1 cellular context compared by ENCODE assay signal in the genomic region with DNA sequence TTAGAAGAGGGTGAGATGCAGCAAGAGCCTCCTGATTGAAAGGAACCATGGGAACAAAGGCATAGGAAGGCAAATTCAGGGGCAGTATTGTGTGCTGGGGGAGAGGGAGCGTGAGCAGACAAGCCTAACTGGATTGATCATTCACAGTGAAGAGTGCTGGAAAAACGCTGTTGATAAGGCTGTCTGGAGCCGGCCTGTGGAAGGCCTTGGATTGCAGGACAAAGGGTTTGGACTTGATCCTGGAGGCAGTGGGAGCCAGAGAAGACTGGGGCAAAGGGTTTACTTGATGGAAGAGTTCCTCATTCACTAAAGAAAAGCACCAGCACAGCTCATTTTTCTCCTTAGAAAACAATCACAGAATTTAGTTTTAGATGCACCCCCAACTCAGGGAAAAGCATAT.
TF ChIP-seq lines count a peak whose summit lies in the region.

No MANE protein-coding gene starts in this region.

TF ChIP-seq in WTC11, 78 proteins besides CTCF, POLR2A, EP300 and RAD21 (continued from another document):
- TF ChIP-seq, protein P1, sequence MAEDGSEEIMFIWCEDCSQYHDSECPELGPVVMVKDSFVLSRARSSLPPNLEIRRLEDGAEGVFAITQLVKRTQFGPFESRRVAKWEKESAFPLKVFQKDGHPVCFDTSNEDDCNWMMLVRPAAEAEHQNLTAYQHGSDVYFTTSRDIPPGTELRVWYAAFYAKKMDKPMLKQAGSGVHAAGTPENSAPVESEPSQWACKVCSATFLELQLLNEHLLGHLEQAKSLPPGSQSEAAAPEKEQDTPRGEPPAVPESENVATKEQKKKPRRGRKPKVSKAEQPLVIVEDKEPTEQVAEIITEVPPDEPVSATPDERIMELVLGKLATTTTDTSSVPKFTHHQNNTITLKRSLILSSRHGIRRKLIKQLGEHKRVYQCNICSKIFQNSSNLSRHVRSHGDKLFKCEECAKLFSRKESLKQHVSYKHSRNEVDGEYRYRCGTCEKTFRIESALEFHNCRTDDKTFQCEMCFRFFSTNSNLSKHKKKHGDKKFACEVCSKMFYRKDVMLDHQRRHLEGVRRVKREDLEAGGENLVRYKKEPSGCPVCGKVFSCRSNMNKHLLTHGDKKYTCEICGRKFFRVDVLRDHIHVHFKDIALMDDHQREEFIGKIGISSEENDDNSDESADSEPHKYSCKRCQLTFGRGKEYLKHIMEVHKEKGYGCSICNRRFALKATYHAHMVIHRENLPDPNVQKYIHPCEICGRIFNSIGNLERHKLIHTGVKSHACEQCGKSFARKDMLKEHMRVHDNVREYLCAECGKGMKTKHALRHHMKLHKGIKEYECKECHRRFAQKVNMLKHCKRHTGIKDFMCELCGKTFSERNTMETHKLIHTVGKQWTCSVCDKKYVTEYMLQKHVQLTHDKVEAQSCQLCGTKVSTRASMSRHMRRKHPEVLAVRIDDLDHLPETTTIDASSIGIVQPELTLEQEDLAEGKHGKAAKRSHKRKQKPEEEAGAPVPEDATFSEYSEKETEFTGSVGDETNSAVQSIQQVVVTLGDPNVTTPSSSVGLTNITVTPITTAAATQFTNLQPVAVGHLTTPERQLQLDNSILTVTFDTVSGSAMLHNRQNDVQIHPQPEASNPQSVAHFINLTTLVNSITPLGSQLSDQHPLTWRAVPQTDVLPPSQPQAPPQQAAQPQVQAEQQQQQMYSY (CRISPR knock-in tag; IDR thresholded peaks at IDR 0.05): no peak
- TF ChIP-seq ZNF121 (CRISPR knock-in tag; IDR thresholded peaks at IDR 0.05) (no peak), KAT7 (CRISPR knock-in tag; IDR thresholded peaks at IDR 0.05; ENCODE audit: borderline replicate concordance) (no peak), ETV6 (CRISPR knock-in tag; IDR thresholded peaks at IDR 0.05) (no peak), ZNF219 (CRISPR knock-in tag; IDR thresholded peaks at IDR 0.05; ENCODE audit: borderline replicate concordance) (no peak), CREM (CRISPR knock-in tag; IDR thresholded peaks at IDR 0.05) (no peak), OVOL2 (CRISPR knock-in tag; IDR thresholded peaks at IDR 0.05; ENCODE audit: borderline replicate concordance) (no peak), ZNF423 (CRISPR knock-in tag; IDR thresholded peaks at IDR 0.05) (no peak)
- TF ChIP-seq, protein P2, sequence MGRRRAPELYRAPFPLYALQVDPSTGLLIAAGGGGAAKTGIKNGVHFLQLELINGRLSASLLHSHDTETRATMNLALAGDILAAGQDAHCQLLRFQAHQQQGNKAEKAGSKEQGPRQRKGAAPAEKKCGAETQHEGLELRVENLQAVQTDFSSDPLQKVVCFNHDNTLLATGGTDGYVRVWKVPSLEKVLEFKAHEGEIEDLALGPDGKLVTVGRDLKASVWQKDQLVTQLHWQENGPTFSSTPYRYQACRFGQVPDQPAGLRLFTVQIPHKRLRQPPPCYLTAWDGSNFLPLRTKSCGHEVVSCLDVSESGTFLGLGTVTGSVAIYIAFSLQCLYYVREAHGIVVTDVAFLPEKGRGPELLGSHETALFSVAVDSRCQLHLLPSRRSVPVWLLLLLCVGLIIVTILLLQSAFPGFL (CRISPR knock-in tag; IDR thresholded peaks at IDR 0.05; ENCODE audit: borderline replicate concordance): no peak
- TF ChIP-seq, protein P3, sequence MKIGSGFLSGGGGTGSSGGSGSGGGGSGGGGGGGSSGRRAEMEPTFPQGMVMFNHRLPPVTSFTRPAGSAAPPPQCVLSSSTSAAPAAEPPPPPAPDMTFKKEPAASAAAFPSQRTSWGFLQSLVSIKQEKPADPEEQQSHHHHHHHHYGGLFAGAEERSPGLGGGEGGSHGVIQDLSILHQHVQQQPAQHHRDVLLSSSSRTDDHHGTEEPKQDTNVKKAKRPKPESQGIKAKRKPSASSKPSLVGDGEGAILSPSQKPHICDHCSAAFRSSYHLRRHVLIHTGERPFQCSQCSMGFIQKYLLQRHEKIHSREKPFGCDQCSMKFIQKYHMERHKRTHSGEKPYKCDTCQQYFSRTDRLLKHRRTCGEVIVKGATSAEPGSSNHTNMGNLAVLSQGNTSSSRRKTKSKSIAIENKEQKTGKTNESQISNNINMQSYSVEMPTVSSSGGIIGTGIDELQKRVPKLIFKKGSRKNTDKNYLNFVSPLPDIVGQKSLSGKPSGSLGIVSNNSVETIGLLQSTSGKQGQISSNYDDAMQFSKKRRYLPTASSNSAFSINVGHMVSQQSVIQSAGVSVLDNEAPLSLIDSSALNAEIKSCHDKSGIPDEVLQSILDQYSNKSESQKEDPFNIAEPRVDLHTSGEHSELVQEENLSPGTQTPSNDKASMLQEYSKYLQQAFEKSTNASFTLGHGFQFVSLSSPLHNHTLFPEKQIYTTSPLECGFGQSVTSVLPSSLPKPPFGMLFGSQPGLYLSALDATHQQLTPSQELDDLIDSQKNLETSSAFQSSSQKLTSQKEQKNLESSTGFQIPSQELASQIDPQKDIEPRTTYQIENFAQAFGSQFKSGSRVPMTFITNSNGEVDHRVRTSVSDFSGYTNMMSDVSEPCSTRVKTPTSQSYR (CRISPR knock-in tag; IDR thresholded peaks at IDR 0.05): no peak
- TF ChIP-seq, protein P4, sequence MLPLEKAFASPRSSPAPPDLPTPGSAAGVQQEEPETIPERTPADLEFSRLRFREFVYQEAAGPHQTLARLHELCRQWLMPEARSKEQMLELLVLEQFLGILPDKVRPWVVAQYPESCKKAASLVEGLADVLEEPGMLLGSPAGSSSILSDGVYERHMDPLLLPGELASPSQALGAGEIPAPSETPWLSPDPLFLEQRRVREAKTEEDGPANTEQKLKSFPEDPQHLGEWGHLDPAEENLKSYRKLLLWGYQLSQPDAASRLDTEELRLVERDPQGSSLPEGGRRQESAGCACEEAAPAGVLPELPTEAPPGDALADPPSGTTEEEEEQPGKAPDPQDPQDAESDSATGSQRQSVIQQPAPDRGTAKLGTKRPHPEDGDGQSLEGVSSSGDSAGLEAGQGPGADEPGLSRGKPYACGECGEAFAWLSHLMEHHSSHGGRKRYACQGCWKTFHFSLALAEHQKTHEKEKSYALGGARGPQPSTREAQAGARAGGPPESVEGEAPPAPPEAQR (CRISPR knock-in tag; IDR thresholded peaks at IDR 0.05): no peak
- TF ChIP-seq, protein P5, sequence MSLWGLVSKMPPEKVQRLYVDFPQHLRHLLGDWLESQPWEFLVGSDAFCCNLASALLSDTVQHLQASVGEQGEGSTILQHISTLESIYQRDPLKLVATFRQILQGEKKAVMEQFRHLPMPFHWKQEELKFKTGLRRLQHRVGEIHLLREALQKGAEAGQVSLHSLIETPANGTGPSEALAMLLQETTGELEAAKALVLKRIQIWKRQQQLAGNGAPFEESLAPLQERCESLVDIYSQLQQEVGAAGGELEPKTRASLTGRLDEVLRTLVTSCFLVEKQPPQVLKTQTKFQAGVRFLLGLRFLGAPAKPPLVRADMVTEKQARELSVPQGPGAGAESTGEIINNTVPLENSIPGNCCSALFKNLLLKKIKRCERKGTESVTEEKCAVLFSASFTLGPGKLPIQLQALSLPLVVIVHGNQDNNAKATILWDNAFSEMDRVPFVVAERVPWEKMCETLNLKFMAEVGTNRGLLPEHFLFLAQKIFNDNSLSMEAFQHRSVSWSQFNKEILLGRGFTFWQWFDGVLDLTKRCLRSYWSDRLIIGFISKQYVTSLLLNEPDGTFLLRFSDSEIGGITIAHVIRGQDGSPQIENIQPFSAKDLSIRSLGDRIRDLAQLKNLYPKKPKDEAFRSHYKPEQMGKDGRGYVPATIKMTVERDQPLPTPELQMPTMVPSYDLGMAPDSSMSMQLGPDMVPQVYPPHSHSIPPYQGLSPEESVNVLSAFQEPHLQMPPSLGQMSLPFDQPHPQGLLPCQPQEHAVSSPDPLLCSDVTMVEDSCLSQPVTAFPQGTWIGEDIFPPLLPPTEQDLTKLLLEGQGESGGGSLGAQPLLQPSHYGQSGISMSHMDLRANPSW (CRISPR knock-in tag; conservative IDR thresholded peaks at IDR 0.05; ENCODE audit: low read depth): no peak
